ENCODE assay signal across 6 cellular contexts in genomic region chr9:136882947-136883283, GRCh38. TPM values are rescaled to one million over a fixed set of nuclear protein-coding genes. Genes with fewer than 3 reads are reported as not detected.
DNase-seq lines count a peak whose midpoint lies in the region; ATAC-seq, FAIRE-seq and TF ChIP-seq lines count a peak whose summit lies in the region.
"Not testable (repeated sequence)": the region's sequence is repeated elsewhere in the genome, so short reads cannot be mapped to it uniquely, and the experiment has no call there.

No MANE protein-coding gene starts in this region.

- not testable (repeated sequence) for H2AFZ ChIP-seq in PC-9

- peak overlapping the region; percentile 76 for H3K4me2 ChIP-seq in PC-9

- not testable (repeated sequence) for DNase-seq in CD14-positive monocyte (ENCODE audit: low spot score); PC-9; activated T-cell treated with anti-CD3 and anti-CD28 coated beads, Interleukin-2, amount 50 U/mL, for 4 hours; breast epithelium (ENCODE audit: low spot score in 2 of 2); right lobe of liver; small intestine

- not testable (repeated sequence) for H4K20me1 ChIP-seq in PC-9 (ENCODE audit: insufficient read depth)

- H3K27ac ChIP-seq in PC-9: peak overlapping the region; percentile 38; the same call in 1 of the 2 replicates
- peak overlapping the region; percentile 53 to 54 for H3K27ac ChIP-seq in breast epithelium
- H3K27ac ChIP-seq in right lobe of liver: peak overlapping the region; percentile 6 to 80 (median 24)
- peak overlapping the region; percentile 50 to 65 for H3K27ac ChIP-seq in small intestine (ENCODE audit: low read depth in 1 of 2, low read length in 1 of 2)

- peaks cover 21% of the 10 kb centered on the region for H3K79me2 ChIP-seq in PC-9 (ENCODE audit: low read depth)

- TF ChIP-seq CTCF in CD14-positive monocyte (IDR thresholded peaks at IDR 0.05); PC-9 (conservative IDR thresholded peaks at IDR 0.05); breast epithelium (IDR thresholded peaks at IDR 0.05); right lobe of liver (IDR thresholded peaks at IDR 0.05): not testable (repeated sequence)

- not testable (repeated sequence) for TF ChIP-seq POLR2A in breast epithelium (IDR thresholded peaks at IDR 0.05); right lobe of liver (IDR thresholded peaks at IDR 0.05)

- H3K4me1 ChIP-seq in PC-9 (replicated peaks; ENCODE audit: insufficient read depth) (peaks cover 38% of the 10 kb centered on the region), right lobe of liver (peaks cover 0 to 40% (median 16%) of the 10 kb centered on the region in 4 donors)
- not testable (repeated sequence) for H3K4me1 ChIP-seq in breast epithelium; small intestine (ENCODE audit: control insufficient read depth in 2 of 2, insufficient read depth in 1 of 2, low read depth in 1 of 2, low read length in 1 of 2)

- peaks cover 35% of the 10 kb centered on the region for H3F3A ChIP-seq in PC-9 (ENCODE audit: insufficient read depth, low read depth)

- H3K36me3 ChIP-seq in PC-9 (ENCODE audit: low read depth); breast epithelium; right lobe of liver; small intestine (ENCODE audit: control insufficient read depth in 2 of 2, insufficient read depth in 2 of 2, low read length in 2 of 2): not testable (repeated sequence)

- not testable (repeated sequence) for H3K9me3 Mint-ChIP-seq in CD14-positive monocyte; activated T-cell treated with anti-CD3 and anti-CD28 coated beads, Interleukin-2, amount 50 U/mL, for 4 hours

- not testable (repeated sequence) for H3K9me2 ChIP-seq in PC-9 (ENCODE audit: insufficient read depth)

- not testable (repeated sequence) for H3K36me3 Mint-ChIP-seq in CD14-positive monocyte; activated T-cell treated with anti-CD3 and anti-CD28 coated beads, Interleukin-2, amount 50 U/mL, for 4 hours (ENCODE audit: insufficient read depth)

- peaks cover 2 to 11% (median 6%) of the 10 kb centered on the region in 3 donors for H3K27me3 Mint-ChIP-seq in CD14-positive monocyte (ENCODE audit: low read depth in 3 of 3)
- H3K27me3 Mint-ChIP-seq in activated T-cell treated with anti-CD3 and anti-CD28 coated beads, Interleukin-2, amount 50 U/mL, for 4 hours (ENCODE audit: low read depth): not testable (repeated sequence)

- H3K4me3 Mint-ChIP-seq in CD14-positive monocyte: peak overlapping the region; percentile 68 to 71
- H3K4me3 Mint-ChIP-seq in activated T-cell treated with anti-CD3 and anti-CD28 coated beads, Interleukin-2, amount 50 U/mL, for 4 hours: peak overlapping the region; percentile 74

- 32% methylated on average over 8 of the region's 9 CpGs for WGBS in right lobe of liver (ENCODE audit: insufficient coverage, low coverage, low lambda C conversion rate, missing lambda C conversion rate)
- 51 to 78% (median 58%) methylated on average over 9 of the region's 9 CpGs for WGBS in small intestine, 3 donors

- ATAC-seq in activated T-cell treated with anti-CD3 and anti-CD28 coated beads, Interleukin-2, amount 50 U/mL, for 4 hours: not testable (repeated sequence)
- peak in 3 of 4 donors; percentile 1 to 14 (median 6) for ATAC-seq in right lobe of liver

- CTCF ChIA-PET in PC-9 (lab: Charles Lee): not testable (repeated sequence)

- not testable (repeated sequence) for H3K9me3 ChIP-seq in PC-9 (ENCODE audit: insufficient read depth, low read depth); breast epithelium; right lobe of liver; small intestine (ENCODE audit: control insufficient read depth, low read depth)

- H3K27me3 ChIP-seq in PC-9 (ENCODE audit: insufficient read depth, low read depth); breast epithelium; right lobe of liver; small intestine (ENCODE audit: control insufficient read depth in 2 of 2, insufficient read depth in 2 of 2, low read length in 2 of 2): not testable (repeated sequence)

- peaks cover 34% of the 10 kb centered on the region for H3K4me1 Mint-ChIP-seq in CD14-positive monocyte
- H3K4me1 Mint-ChIP-seq in activated T-cell treated with anti-CD3 and anti-CD28 coated beads, Interleukin-2, amount 50 U/mL, for 4 hours (ENCODE audit: low read depth): peaks cover 47% of the 10 kb centered on the region

- peak overlapping the region in 3 of 7 donors; percentile 40 to 74 (median 50) for H3K27ac Mint-ChIP-seq in CD14-positive monocyte

- intact Hi-C loops in CD14-positive monocyte (cut with micrococcal nuclease); breast epithelium (cut with DNase I; ENCODE audit: low total_unique reads): not testable (repeated sequence)
- intact Hi-C loops in PC-9 (cut with micrococcal nuclease; ENCODE audit: unreplicated experiment) (loop anchor here (1.0 to 5.0 kb wide), 3 partner anchors 17 to 59 kb away; partner anchors contain the start of genes EDF1, FBXW5 and PHPT1), right lobe of liver (cut with DNase I) (loop anchor here (10.0 kb wide), 2 partner anchors 52 to 62 kb away; partner anchors contain the start of genes C8G (in 1 of the 2) and FBXW5 (in 1 of the 2))

- POLR2A ChIA-PET in PC-9 (lab: Charles Lee; ENCODE audit: unreplicated experiment): interaction anchor here (0.6 kb wide), 1 partner anchor 372 kb away, joined by 3 read pairs; the partner anchor contains the start of gene NELFB

- not testable (repeated sequence) for FAIRE-seq in small intestine (lab: Jason Lieb, UNC)

- not testable (repeated sequence) for BruUV-seq in PC-9 (replicated peaks; lab: Mats Ljungman, UMichigan)

- H3K4me3 ChIP-seq in PC-9: peak overlapping the region; percentile 44; the same call in 1 of the 2 replicates
- peak overlapping the region in 1 of 3 donors; percentile 52 for H3K4me3 ChIP-seq in breast epithelium
- H3K4me3 ChIP-seq in right lobe of liver; small intestine (ENCODE audit: low read depth in 1 of 2, low read length in 2 of 2): not testable (repeated sequence)

RNA-seq across cellular contexts. Expression of gene TRAF2, which starts 3.4 kb away (rescaled TPM):
- polyA plus RNA-seq in CD14-positive monocyte (1 to 10 TPM; 1.6 to 2.0 TPM), small intestine (10 to 100 TPM; 11.2 to 14.3 (median 13.2) TPM)
- total RNA-seq in PC-9 (2021) (42.7 and 48.0 TPM in 2 replicates), breast epithelium (1 to 10 TPM; 3.4 to 8.9 (median 8.5) TPM), right lobe of liver (1 to 10 TPM; 5.8 to 8.8 (median 7.1) TPM)
- 10 to 100 TPM; 64.3 to 73.4 (median 68.8) TPM for total RNA-seq in activated T-cell treated with anti-CD3 and anti-CD28 coated beads, Interleukin-2, amount 50 U/mL, for 4 hours

RNA-seq across cellular contexts. Expression of gene EDF1, which starts 16.8 kb away (rescaled TPM):
- polyA plus RNA-seq in CD14-positive monocyte: 100 to 1,000 TPM; 245 to 264 TPM
- 275 and 338 TPM in 2 replicates for total RNA-seq in PC-9 (2021)
- total RNA-seq in activated T-cell treated with anti-CD3 and anti-CD28 coated beads, Interleukin-2, amount 50 U/mL, for 4 hours: 100 to 1,000 TPM; 330 to 366 (median 351) TPM
- 100 to 1,000 TPM; 334 to 365 (median 365) TPM for total RNA-seq in breast epithelium
- 100 to 1,000 TPM; 216 to 486 (median 227) TPM for total RNA-seq in right lobe of liver
- 1,000 to 10,000 TPM in 2 of 3 donors, 100 to 1,000 TPM in 1; 556 to 1,582 (median 1,437) TPM for polyA plus RNA-seq in small intestine

RNA-seq across cellular contexts. Expression of gene MAMDC4, which starts 30.8 kb away (rescaled TPM):
- polyA plus RNA-seq in CD14-positive monocyte: under 1 TPM in 1 of 2 donors, not detected in 1; 0.07 TPM
- total RNA-seq in PC-9 (2021): 9.2 and 11.6 TPM in 2 replicates
- 10 to 100 TPM; 10.7 to 13.9 (median 11.0) TPM for total RNA-seq in activated T-cell treated with anti-CD3 and anti-CD28 coated beads, Interleukin-2, amount 50 U/mL, for 4 hours
- total RNA-seq in breast epithelium: 1 to 10 TPM in 2 of 3 donors, under 1 TPM in 1; 0.64 to 5.6 (median 3.4) TPM
- 10 to 100 TPM in 4 of 6 experiments, 1 to 10 TPM in 2; 5.7 to 27.9 (median 22.5) TPM for total RNA-seq in right lobe of liver
- polyA plus RNA-seq in small intestine: 1 to 10 TPM; 4.6 to 8.9 (median 8.9) TPM

RNA-seq across cellular contexts. Expression of gene PHPT1, which starts 33.7 kb away (rescaled TPM):
- polyA plus RNA-seq in CD14-positive monocyte (100 to 1,000 TPM in 1 of 2 donors, 10 to 100 TPM in 1; 94.3 to 163 TPM), small intestine (100 to 1,000 TPM; 111 to 185 (median 152) TPM)
- total RNA-seq in PC-9 (2021) (112 and 114 TPM in 2 replicates), breast epithelium (10 to 100 TPM; 43.2 to 70.8 (median 52.5) TPM), right lobe of liver (10 to 100 TPM; 30.5 to 66.6 (median 49.3) TPM)
- 100 to 1,000 TPM; 112 to 120 (median 119) TPM for total RNA-seq in activated T-cell treated with anti-CD3 and anti-CD28 coated beads, Interleukin-2, amount 50 U/mL, for 4 hours

RNA-seq across cellular contexts. Expression of gene AJM1, which starts 40.6 kb away (rescaled TPM):
- polyA plus RNA-seq in CD14-positive monocyte (under 1 TPM; 0.10 to 0.18 TPM), small intestine (1 to 10 TPM; 1.1 to 3.3 (median 2.0) TPM)
- total RNA-seq in PC-9 (2021) (5.3 and 5.9 TPM in 2 replicates), breast epithelium (1 to 10 TPM; 1.0 to 2.3 (median 1.1) TPM), right lobe of liver (1 to 10 TPM; 1.7 to 2.8 (median 2.6) TPM)
- total RNA-seq in activated T-cell treated with anti-CD3 and anti-CD28 coated beads, Interleukin-2, amount 50 U/mL, for 4 hours: 1 to 10 TPM; 1.5 to 2.2 (median 1.7) TPM
